Comparison of ENCODE assay signal across 23 cellular contexts in genomic region chrX:56310581-56310980, GRCh38.
"Had no signal": no experiment of that assay in that cellular context is flagged by ENCODE, and none has a peak within 500 bp of the region (broad histone marks: within the 10 kb centered on the region; RNA-seq: fewer than 3 reads in every experiment).

No MANE protein-coding gene starts in this region.

- H3K4me3 ChIP-seq: coronary artery, dorsolateral prefrontal cortex, esophagus muscularis mucosa, gastrocnemius medialis, heart right ventricle, left lung, lower lobe of right lung, mucosa of descending colon had no signal

- H3K27me3 ChIP-seq: esophagus muscularis mucosa, foreskin keratinocyte, gastrocnemius medialis, left lung had no signal

- H3K27ac ChIP-seq: coronary artery, dorsolateral prefrontal cortex, esophagus muscularis mucosa, foreskin keratinocyte, gastrocnemius medialis, heart right ventricle, left lung, lower lobe of right lung had no signal

- H3K36me3 ChIP-seq: gastrocnemius medialis, heart right ventricle, left lung, lower lobe of right lung had no signal

- ATAC-seq: foreskin keratinocyte; gastrocnemius medialis; heart right ventricle; left cardiac atrium; left lung; left ventricle myocardium superior; lower lobe of right lung; mucosa of descending colon; naive thymus-derived CD8-positive, alpha-beta T cell had no signal

- FAIRE-seq: colon, endothelial cell of umbilical vein, keratinocyte had no signal

- DNase-seq: dermis blood vessel endothelial cell; dorsolateral prefrontal cortex; effector CD4-positive, alpha-beta T cell; effector memory CD4-positive, alpha-beta T cell; gastrocnemius medialis; glutamatergic neuron; head of caudate nucleus; heart right ventricle; hippocampal formation; left cardiac atrium; left lung; left ventricle myocardium superior; lower lobe of right lung; mesenchymal stem cell; mucosa of descending colon; naive B cell; naive thymus-derived CD8-positive, alpha-beta T cell had no signal
